Comparison of ENCODE assay signal across 1 cellular context in genomic region chr2:197037863-197038398, GRCh38.
TF ChIP-seq lines count a peak whose summit lies in the region.

No MANE protein-coding gene starts in this region.

TF ChIP-seq in A549, 52 proteins besides CTCF, POLR2A, EP300 and RAD21 (continued from another document):
- no peak for TF ChIP-seq CBX2 (IDR thresholded peaks at IDR 0.05; ENCODE audit: borderline replicate concordance, low read depth)
- no peak for TF ChIP-seq CHD4 (IDR thresholded peaks at IDR 0.05; ENCODE audit: borderline replicate concordance)
